ENCODE assay signal across 28 cellular contexts in the genomic region with DNA sequence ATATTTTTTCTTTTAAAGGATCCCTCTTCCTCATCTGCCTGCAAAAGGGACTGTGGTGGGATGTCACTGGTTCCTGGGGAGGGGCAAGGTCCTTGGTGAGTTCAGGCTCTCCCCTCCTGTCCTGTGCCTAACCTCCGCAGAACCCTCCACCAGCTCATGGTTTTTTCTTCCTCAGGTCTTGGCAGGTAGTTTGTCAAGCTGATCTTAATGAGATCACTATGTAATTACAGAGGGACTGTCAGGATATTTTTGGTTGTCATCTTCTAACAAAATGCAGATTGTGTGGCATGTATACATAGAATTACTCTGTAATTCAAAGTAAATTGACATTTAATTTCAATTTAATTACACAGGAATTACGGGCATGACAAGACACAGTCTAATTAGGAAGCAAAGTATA.
"Had no signal": no experiment of that assay in that cellular context is flagged by ENCODE, and none has a peak within 500 bp of the region (broad histone marks: within the 10 kb centered on the region; RNA-seq: fewer than 3 reads in every experiment).

No MANE protein-coding gene starts in this region.

- H3K27ac Mint-ChIP-seq: natural killer cell; nephron; neural progenitor cell; progenitor cell of endocrine pancreas; stimulated activated effector memory CD8-positive, alpha-beta T cell treated with anti-CD3 and anti-CD28 coated beads, Interleukin-12 subunit alpha, Interleukin-12 subunit beta, amount 100 ng/mL, for 72 hours; stimulated activated naive B cell treated with anti-CD40 and anti-IgM and Interleukin-4, amounts not matched to agents 10 μg/mL and 1 μg/mL and 100 μg/mL, for 72 hours; stimulated activated naive CD8-positive, alpha-beta T cell treated with anti-CD3 and anti-CD28 coated beads, Interleukin-15, Interleukin-2, amounts not matched to agents 100 ng/mL and 50 ng/mL, for 24 hours; type B pancreatic cell had no signal

- H3K4me2 ChIP-seq: neural progenitor cell had no signal

- H3K4me3 ChIP-seq: neural progenitor cell, ovary, psoas muscle, right lobe of liver, sigmoid colon, stomach, thoracic aorta, thyroid gland, tibial nerve, upper lobe of right lung, uterus had no signal

- H3K4me1 Mint-ChIP-seq: natural killer cell; nephron; stimulated activated effector memory CD8-positive, alpha-beta T cell treated with anti-CD3 and anti-CD28 coated beads, Interleukin-12 subunit alpha, Interleukin-12 subunit beta, amount 100 ng/mL, for 72 hours; stimulated activated naive B cell treated with anti-CD40 and anti-IgM and Interleukin-4, amounts not matched to agents 10 μg/mL and 1 μg/mL and 100 μg/mL, for 72 hours had no signal

- H3K27me3 Mint-ChIP-seq: progenitor cell of endocrine pancreas, type B pancreatic cell had no signal

- H3K4me3 Mint-ChIP-seq: natural killer cell; nephron; neural progenitor cell; stimulated activated effector memory CD8-positive, alpha-beta T cell treated with anti-CD3 and anti-CD28 coated beads, Interleukin-12 subunit alpha, Interleukin-12 subunit beta, amount 100 ng/mL, for 72 hours; stimulated activated naive B cell treated with anti-CD40 and anti-IgM and Interleukin-4, amounts not matched to agents 10 μg/mL and 1 μg/mL and 100 μg/mL, for 72 hours; stimulated activated naive CD8-positive, alpha-beta T cell treated with anti-CD3 and anti-CD28 coated beads, Interleukin-15, Interleukin-2, amounts not matched to agents 100 ng/mL and 50 ng/mL, for 24 hours; type B pancreatic cell had no signal

- H3K79me2 ChIP-seq: parathyroid adenoma had no signal

- H3K36me3 ChIP-seq: neural progenitor cell, ovary, right lobe of liver, sigmoid colon, stomach, thoracic aorta, thyroid gland, tibial nerve, upper lobe of right lung, uterus had no signal

- H3K9me3 Mint-ChIP-seq: nephron; neural progenitor cell; stimulated activated naive B cell treated with anti-CD40 and anti-IgM and Interleukin-4, amounts not matched to agents 10 μg/mL and 1 μg/mL and 100 μg/mL, for 72 hours; stimulated activated naive CD8-positive, alpha-beta T cell treated with anti-CD3 and anti-CD28 coated beads, Interleukin-15, Interleukin-2, amounts not matched to agents 100 ng/mL and 50 ng/mL, for 24 hours; type B pancreatic cell had no signal

- H3K9me3 ChIP-seq: ovary, psoas muscle, right lobe of liver, sigmoid colon, stomach, thoracic aorta, thyroid gland, tibial nerve, upper lobe of right lung, uterus had no signal

- ATAC-seq: natural killer cell; psoas muscle; right cardiac atrium; right lobe of liver; stimulated activated effector memory CD8-positive, alpha-beta T cell treated with anti-CD3 and anti-CD28 coated beads, Interleukin-12 subunit alpha, Interleukin-12 subunit beta, amount 100 ng/mL, for 72 hours; stimulated activated naive B cell treated with anti-CD40 and anti-IgM and Interleukin-4, amounts not matched to agents 10 μg/mL and 1 μg/mL and 100 μg/mL, for 72 hours; upper lobe of right lung had no signal

- H2AFZ ChIP-seq: parathyroid adenoma had no signal

- H3K36me3 Mint-ChIP-seq: natural killer cell; neural progenitor cell; stimulated activated effector memory CD8-positive, alpha-beta T cell treated with anti-CD3 and anti-CD28 coated beads, Interleukin-12 subunit alpha, Interleukin-12 subunit beta, amount 100 ng/mL, for 72 hours; stimulated activated naive B cell treated with anti-CD40 and anti-IgM and Interleukin-4, amounts not matched to agents 10 μg/mL and 1 μg/mL and 100 μg/mL, for 72 hours; type B pancreatic cell had no signal

- H3K9ac ChIP-seq: neural progenitor cell, parathyroid adenoma had no signal

- H3K27ac ChIP-seq: neural progenitor cell, ovary, parathyroid adenoma, psoas muscle, right lobe of liver, sigmoid colon, stomach, thoracic aorta, thyroid gland, tibial nerve, upper lobe of right lung, uterus had no signal

- H3K27me3 ChIP-seq: neural progenitor cell, ovary, right lobe of liver, sigmoid colon, stomach, thyroid gland, tibial nerve, upper lobe of right lung, uterus had no signal

- H3K4me1 ChIP-seq: parathyroid adenoma, psoas muscle, right lobe of liver, sigmoid colon, stomach, thyroid gland, tibial nerve, upper lobe of right lung, uterus had no signal

- DNase-seq: natural killer cell; occipital lobe; ovary; posterior cingulate gyrus; psoas muscle; right cardiac atrium; right lobe of liver; sigmoid colon; small intestine; stimulated activated CD4-positive, alpha-beta T cell treated with anti-CD3 and anti-CD28 coated beads, Interleukin-15, amount 100 ng/mL, for 24 hours; stimulated activated CD4-positive, alpha-beta T cell treated with anti-CD3 and anti-CD28 coated beads, Interleukin-2, amount 100 ng/mL, for 24 hours; stimulated activated CD4-positive, alpha-beta T cell treated with anti-CD3 and anti-CD28 coated beads, Interleukin-2, amount 100 ng/mL, for 48 hours; stimulated activated CD4-positive, alpha-beta T cell treated with anti-CD3 and anti-CD28 coated beads, Interleukin-4, amount 100 ng/mL, for 24 hours; stimulated activated naive B cell treated with anti-CD40 and anti-IgM and Interleukin-4, amounts not matched to agents 10 μg/mL and 1 μg/mL and 100 μg/mL, for 72 hours; stimulated activated naive CD4-positive, alpha-beta T cell treated with Interleukin-2 at 50 U/mL for 16 hours; stomach; thyroid gland; upper lobe of right lung; uterus had no signal
